ENCODE assay signal across 23 cellular contexts in genomic region chr1:25460020-25460419, GRCh38. TPM values are rescaled to one million over a fixed set of nuclear protein-coding genes. Genes with fewer than 3 reads are reported as not detected.
"Had no signal": no experiment of that assay in that cellular context is flagged by ENCODE, and none has a peak within 500 bp of the region (broad histone marks: within the 10 kb centered on the region; RNA-seq: fewer than 3 reads in every experiment).

No MANE protein-coding gene starts in this region.

- H3K4me3 ChIP-seq: lung, pancreas, skin epidermis, tibial nerve, uterus had no signal

- DNase-seq: activated CD4-positive, alpha-beta T cell treated with anti-CD3 and anti-CD28 coated beads, Interleukin-2, amount 50 U/mL, for 1 hour; activated CD4-positive, CD25-positive, alpha-beta regulatory T cell treated with anti-CD3 and anti-CD28 coated beads, Interleukin-2, amount 50 U/mL, for 72 hours; activated CD8-positive, alpha-beta memory T cell treated with anti-CD3 and anti-CD28 coated beads, Interleukin-2, amount 50 U/mL, for 4 hours; activated naive CD4-positive, alpha-beta T cell treated with anti-CD3 and anti-CD28 coated beads for 36 hours; activated naive CD8-positive, alpha-beta T cell treated with anti-CD3 and anti-CD28 coated beads, Interleukin-2, amount 50 U/mL, for 24 hours; activated T-cell treated with anti-CD3 and anti-CD28 coated beads, Interleukin-2, amount 50 U/mL, for 4 hours; anterior cingulate cortex; cerebellar nuclear complex; cortex of kidney; head of caudate nucleus; kidney glomerular epithelial cell; pancreas; stimulated activated CD4-positive, alpha-beta T cell treated with anti-CD3 and anti-CD28 coated beads, Interleukin-15, amount 100 ng/mL, for 24 hours; stimulated activated CD4-positive, alpha-beta T cell treated with anti-CD3 and anti-CD28 coated beads, Interleukin-2, amount 100 ng/mL, for 48 hours; T-cell; T-helper 9 cell; uterus had no signal

- H3K27me3 Mint-ChIP-seq: activated naive CD8-positive, alpha-beta T cell treated with anti-CD3 and anti-CD28 coated beads, Interleukin-2, amount 50 U/mL, for 24 hours; natural killer cell treated with Interleukin-12 subunit alpha and Interleukin-12 subunit beta and Interleukin-15 and Interleukin-18, amount 100 ng/mL, for 72 hours; stimulated activated naive CD8-positive, alpha-beta T cell treated with anti-CD3 and anti-CD28 coated beads, Interleukin-15, Interleukin-2, amounts not matched to agents 100 ng/mL and 50 ng/mL, for 24 hours; T-cell had no signal

- H3K27ac ChIP-seq: neutrophil, pancreas, skin epidermis, tibial nerve, uterus had no signal

- H3K9me3 ChIP-seq: neutrophil, pancreas, tibial nerve, uterus had no signal

- H3K27me3 ChIP-seq: neutrophil, pancreas, tibial nerve, uterus had no signal

- H3K4me1 ChIP-seq: uterus had no signal

- H3K36me3 ChIP-seq: uterus had no signal

- H3K9me3 Mint-ChIP-seq: activated naive CD4-positive, alpha-beta T cell treated with anti-CD3 and anti-CD28 coated beads for 36 hours; activated naive CD8-positive, alpha-beta T cell treated with anti-CD3 and anti-CD28 coated beads, Interleukin-2, amount 50 U/mL, for 24 hours; activated T-cell treated with anti-CD3 and anti-CD28 coated beads, Interleukin-2, amount 50 U/mL, for 4 hours; natural killer cell treated with Interleukin-12 subunit alpha and Interleukin-12 subunit beta and Interleukin-15 and Interleukin-18, amount 100 ng/mL, for 72 hours; stimulated activated naive CD8-positive, alpha-beta T cell treated with anti-CD3 and anti-CD28 coated beads, Interleukin-15, Interleukin-2, amounts not matched to agents 100 ng/mL and 50 ng/mL, for 24 hours had no signal

- H3K4me3 Mint-ChIP-seq: activated naive CD4-positive, alpha-beta T cell treated with anti-CD3 and anti-CD28 coated beads for 36 hours; activated naive CD8-positive, alpha-beta T cell treated with anti-CD3 and anti-CD28 coated beads, Interleukin-2, amount 50 U/mL, for 24 hours; activated T-cell treated with anti-CD3 and anti-CD28 coated beads, Interleukin-2, amount 50 U/mL, for 4 hours; natural killer cell treated with Interleukin-12 subunit alpha and Interleukin-12 subunit beta and Interleukin-15 and Interleukin-18, amount 100 ng/mL, for 72 hours; stimulated activated naive CD8-positive, alpha-beta T cell treated with anti-CD3 and anti-CD28 coated beads, Interleukin-15, Interleukin-2, amounts not matched to agents 100 ng/mL and 50 ng/mL, for 24 hours; T-cell had no signal

- ATAC-seq: activated naive CD8-positive, alpha-beta T cell treated with anti-CD3 and anti-CD28 coated beads, Interleukin-2, amount 50 U/mL, for 24 hours; activated T-cell treated with anti-CD3 and anti-CD28 coated beads, Interleukin-2, amount 50 U/mL, for 4 hours; natural killer cell treated with Interleukin-12 subunit alpha and Interleukin-12 subunit beta and Interleukin-15 and Interleukin-18, amount 100 ng/mL, for 72 hours; pancreas; T-cell had no signal

- H3K27ac Mint-ChIP-seq: activated naive CD4-positive, alpha-beta T cell treated with anti-CD3 and anti-CD28 coated beads for 36 hours; activated naive CD8-positive, alpha-beta T cell treated with anti-CD3 and anti-CD28 coated beads, Interleukin-2, amount 50 U/mL, for 24 hours; natural killer cell treated with Interleukin-12 subunit alpha and Interleukin-12 subunit beta and Interleukin-15 and Interleukin-18, amount 100 ng/mL, for 72 hours; stimulated activated naive CD8-positive, alpha-beta T cell treated with anti-CD3 and anti-CD28 coated beads, Interleukin-15, Interleukin-2, amounts not matched to agents 100 ng/mL and 50 ng/mL, for 24 hours; T-cell had no signal

RNA-seq across cellular contexts. Expression of gene RHCE, which starts 39.4 kb away (rescaled TPM):
- total RNA-seq: natural killer cell treated with Interleukin-12 subunit alpha and Interleukin-12 subunit beta and Interleukin-15 and Interleukin-18, amount 100 ng/mL, for 72 hours had no signal
